ENCODE assay signal across 8 cellular contexts in the genomic region with DNA sequence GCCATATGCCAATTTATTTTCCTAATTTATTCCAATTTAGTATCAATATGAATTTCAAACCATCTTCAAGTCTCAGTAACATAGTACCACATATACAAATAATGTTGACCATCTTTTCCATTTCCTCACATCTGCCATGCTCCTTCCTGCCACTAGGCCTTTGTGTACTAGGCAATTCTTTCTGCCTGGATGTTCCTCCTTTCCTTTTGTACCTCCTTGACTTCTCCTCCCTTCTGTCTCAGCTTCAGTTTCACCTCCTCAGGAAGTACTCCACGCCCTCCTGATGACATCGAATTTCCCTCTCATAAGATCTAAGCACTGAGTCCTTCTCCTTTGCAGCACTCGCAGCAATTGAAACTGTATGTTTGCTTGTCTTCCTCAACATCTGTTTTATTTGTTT. TPM values are rescaled to one million over a fixed set of nuclear protein-coding genes. Genes with fewer than 3 reads are reported as not detected.
DNase-seq lines count a peak whose midpoint lies in the region; ATAC-seq and TF ChIP-seq lines count a peak whose summit lies in the region.

No MANE protein-coding gene starts in this region.

- H2AFZ ChIP-seq in OCI-LY7 (ENCODE audit: low read length) (peak overlapping the region; percentile 84), fibroblast of lung (ENCODE audit: low read length) (peak overlapping the region; percentile 62)

- CTCF ChIA-PET in OCI-LY7 (lab: Charles Lee; ENCODE audit: unreplicated experiment): interaction anchor here (0.6 to 1.3 kb wide), 3 partner anchors 10 to 100 kb away, joined by 3 to 4 read pairs (median 3); no protein-coding TSS in a partner anchor

- H3K79me2 ChIP-seq in OCI-LY7 (ENCODE audit: insufficient read depth, low read depth, low read length) (no peaks in the 10 kb centered on the region), fibroblast of lung (ENCODE audit: control insufficient read depth, insufficient read depth, low read length) (no peaks in the 10 kb centered on the region)

- H3K4me1 ChIP-seq in OCI-LY7 (ENCODE audit: insufficient read depth, low read length, poor library complexity, severe bottlenecking) (peaks cover 87% of the 10 kb centered on the region), fibroblast of lung (ENCODE audit: control insufficient read depth, extremely low read depth, insufficient read depth, low read length) (peaks cover 10% of the 10 kb centered on the region), skeletal muscle tissue (ENCODE audit: control insufficient read depth in 3 of 3, insufficient read depth in 3 of 3, low read length in 3 of 3) (peaks cover 53 to 68% (median 54%) of the 10 kb centered on the region in 3 donors), SJCRH30 (peaks cover 35% of the 10 kb centered on the region)
- no peaks in the 10 kb centered on the region for H3K4me1 ChIP-seq in effector memory CD4-positive, alpha-beta T cell (ENCODE audit: control insufficient read depth, insufficient read depth, low read length, poor library complexity, severe bottlenecking)

- peak overlapping the region; percentile 82 for H3K4me2 ChIP-seq in OCI-LY7 (ENCODE audit: low read length)
- H3K4me2 ChIP-seq in fibroblast of lung (ENCODE audit: extremely low read depth, insufficient read depth, low read length): peak overlapping the region; percentile 34

- H3K9ac ChIP-seq in fibroblast of lung (ENCODE audit: insufficient read depth, low read length) (no peak overlapping the region), skeletal muscle tissue (ENCODE audit: low read depth in 1 of 3, low read length in 3 of 3) (no peak overlapping the region)

- no peak for ATAC-seq in GM18505 (IDR thresholded peaks at IDR 0.05; ENCODE audit: unreplicated experiment)

- no peaks in the 10 kb centered on the region for H3K9me2 ChIP-seq in OCI-LY7 (ENCODE audit: insufficient read depth, low read length)

- no TSS peak for BruUV-seq in OCI-LY7 (replicated peaks; lab: Mats Ljungman, UMichigan)

- H4K20me1 ChIP-seq in OCI-LY7 (ENCODE audit: insufficient read depth, low read length): no peaks in the 10 kb centered on the region; the same call in 1 of the 2 replicates
- no peaks in the 10 kb centered on the region for H4K20me1 ChIP-seq in fibroblast of lung (ENCODE audit: control insufficient read depth, extremely low read depth, insufficient read depth, low read length)

- DNase-seq in OCI-LY7 (ENCODE audit: low spot score): peak; percentile 39
- no peak for DNase-seq in fibroblast of lung (ENCODE audit: low read depth in 2 of 2)
- DNase-seq in SJCRH30: no peak
- DNase-seq in NCI-H146 (lab: John Stamatoyannopoulos, UW): no peak
- no peak for DNase-seq in NCI-H1105 (lab: John Stamatoyannopoulos, UW)
- DNase-seq in effector memory CD4-positive, alpha-beta T cell: no peak

- H3K36me3 ChIP-seq in OCI-LY7 (ENCODE audit: insufficient read depth, low read length) (no peaks in the 10 kb centered on the region), fibroblast of lung (ENCODE audit: control insufficient read depth, insufficient read depth, low read length) (no peaks in the 10 kb centered on the region), skeletal muscle tissue (ENCODE audit: control insufficient read depth in 3 of 3, insufficient read depth in 3 of 3, low read length in 3 of 3) (no peaks in the 10 kb centered on the region), SJCRH30 (0 out of 2 replicates have a peak, but pooled peaks cover 3% of the 10 kb centered on the region)
- H3K36me3 ChIP-seq in effector memory CD4-positive, alpha-beta T cell (ENCODE audit: control insufficient read depth, insufficient read depth, low read length): no peaks in the 10 kb centered on the region

- intact Hi-C loops in OCI-LY7 (cut with micrococcal nuclease; ENCODE audit: unreplicated experiment): loop anchor here (1.0 kb wide), 1 partner anchor 52 kb away; no protein-coding TSS in a partner anchor

- TF ChIP-seq CTCF in OCI-LY7 (conservative IDR thresholded peaks at IDR 0.05; ENCODE audit: low read length) (peak; percentile 66), fibroblast of lung (conservative IDR thresholded peaks at IDR 0.05 in 1 of 2, IDR thresholded peaks at IDR 0.05 in 1 of 2; ENCODE audit: low read depth in 1 of 2, low read length in 2 of 2) (peak in 1 of 2 donors; percentile 29)

- TF ChIP-seq POLR2A in GM18505 (IDR thresholded peaks at IDR 0.05; ENCODE audit: borderline replicate concordance, extremely low read depth, insufficient read depth, insufficient read length): peak; percentile 29

- POLR2A ChIA-PET in OCI-LY7 (lab: Charles Lee): interaction anchor here (0.5 to 11.4 kb wide), 26 partner anchors 8 to 205 kb away, joined by 3 to 135 read pairs (median 5); partner anchors contain the start of gene MEF2C

- H3K9me3 ChIP-seq in OCI-LY7 (ENCODE audit: low read length) (no peaks in the 10 kb centered on the region), fibroblast of lung (ENCODE audit: control insufficient read depth, insufficient read depth, low read depth, low read length) (no peaks in the 10 kb centered on the region), skeletal muscle tissue (ENCODE audit: control insufficient read depth in 3 of 3, low read length in 3 of 3) (no peaks in the 10 kb centered on the region), SJCRH30 (replicated peaks) (no peaks in the 10 kb centered on the region)
- H3K9me3 ChIP-seq in effector memory CD4-positive, alpha-beta T cell (ENCODE audit: control insufficient read depth, low read length): no peaks in the 10 kb centered on the region

- H3K4me3 ChIP-seq in OCI-LY7 (ENCODE audit: low read depth, low read length, poor library complexity, severe bottlenecking) (peak overlapping the region; percentile 53), fibroblast of lung (replicated peaks in 1 of 4; ENCODE audit: control extremely low read depth in 1 of 4, insufficient read depth in 1 of 4, low read depth in 3 of 4, low read length in 4 of 4) (no peak overlapping the region), skeletal muscle tissue (ENCODE audit: low read length in 3 of 3) (peak overlapping the region in 1 of 3 donors; percentile 5), SJCRH30 (no peak overlapping the region)
- no peak overlapping the region for H3K4me3 ChIP-seq in effector memory CD4-positive, alpha-beta T cell (ENCODE audit: insufficient read depth, low read depth, low read length, poor library complexity, severe bottlenecking)

- H3K27me3 ChIP-seq in fibroblast of lung (ENCODE audit: control insufficient read depth, insufficient read depth, low read length) (no peaks in the 10 kb centered on the region), skeletal muscle tissue (ENCODE audit: control insufficient read depth in 3 of 3, insufficient read depth in 3 of 3, low read length in 3 of 3) (no peaks in the 10 kb centered on the region), SJCRH30 (no peaks in the 10 kb centered on the region)
- H3K27me3 ChIP-seq in effector memory CD4-positive, alpha-beta T cell (replicated peaks; ENCODE audit: control insufficient read depth, insufficient read depth, low read length, poor library complexity, severe bottlenecking): no peaks in the 10 kb centered on the region

- H3K27ac ChIP-seq in OCI-LY7 (ENCODE audit: low read depth, low read length, poor library complexity, severe bottlenecking): peak overlapping the region; percentile 41
- H3K27ac ChIP-seq in fibroblast of lung (ENCODE audit: insufficient read depth, low read length): peak overlapping the region; percentile 46
- peak overlapping the region; percentile 80 for H3K27ac ChIP-seq in skeletal muscle tissue (ENCODE audit: low read depth, low read length)
- no peak overlapping the region for H3K27ac ChIP-seq in SJCRH30
- H3K27ac ChIP-seq in effector memory CD4-positive, alpha-beta T cell (ENCODE audit: insufficient read depth, low read length, poor library complexity, severe bottlenecking): no peak overlapping the region

RNA-seq across cellular contexts. Expression of gene MEF2C, which starts 53.9 kb away (rescaled TPM):
- 5.5 and 9.5 TPM in 2 replicates for total RNA-seq in OCI-LY7 (2014; rRNA removed; shearing (Covaris generic))
- total RNA-seq in OCI-LY7 (2022) (57.6 and 58.7 TPM in 2 replicates), fibroblast of lung (5.4 and 12.2 TPM in 2 replicates), skeletal muscle tissue (464 TPM)
- polyA plus RNA-seq in fibroblast of lung: 9.3 and 15.7 TPM in 2 replicates
- 6.6 and 13.1 TPM in 2 replicates for polyA plus RNA-seq in fibroblast of lung (2012)
- 34.8 and 73.7 TPM in 2 replicates for polyA minus RNA-seq in fibroblast of lung (ENCODE audit: low replicate concordance)
- 56.4 and 67.2 TPM in 2 replicates for total RNA-seq in SJCRH30 (2014; rRNA removed; shearing (Covaris generic))

Comparison
In these comparisons a context has a peak if more than half of its experiments do, and no peak if none do; other contexts are left out.
1. H3K27ac ChIP-seq: peak in OCI-LY7 (single experiment), fibroblast of lung (single experiment) and skeletal muscle tissue (single experiment); none in SJCRH30 (single experiment) and effector memory CD4-positive, alpha-beta T cell (single experiment).